1 cellular context compared by ENCODE assay signal in genomic region chr20:63434599-63435378, GRCh38.
A peak's percentile ranks its signal among the peaks of the same experiment; 100 is the strongest.
TF ChIP-seq lines count a peak whose summit lies in the region.

No MANE protein-coding gene starts in this region.

TF ChIP-seq in K562, 482 proteins besides CTCF, POLR2A, EP300 and RAD21 (continued from another document):
- TF ChIP-seq IRF9 (tag; IDR thresholded peaks at IDR 0.05): no peak
- TF ChIP-seq HMGN3 (IDR thresholded peaks at IDR 0.05; ENCODE audit: borderline replicate concordance, extremely low read depth, insufficient read length, low read depth, low read length): no peak
- TF ChIP-seq RB1 (IDR thresholded peaks at IDR 0.05; ENCODE audit: low read depth): peak; percentile 49; the same call in 1 of the 2 replicates
- no peak for TF ChIP-seq HOMEZ (CRISPR knock-in tag; IDR thresholded peaks at IDR 0.05)
- 0 out of 2 replicates have a peak, but pooled peaks have one; percentile 59 for TF ChIP-seq CBFB (CRISPR knock-in tag; IDR thresholded peaks at IDR 0.05)
- no peak for TF ChIP-seq KHSRP (IDR thresholded peaks at IDR 0.05)
- TF ChIP-seq SMAD4 (CRISPR knock-in tag; conservative IDR thresholded peaks at IDR 0.05): peak; percentile 34; the same call in 1 of the 2 replicates
- TF ChIP-seq MECOM (CRISPR knock-in tag; IDR thresholded peaks at IDR 0.05): no peak
- no peak for TF ChIP-seq ATF1 (CRISPR knock-in tag; IDR thresholded peaks at IDR 0.05)
- 0 out of 2 replicates have a peak, but pooled peaks have one; percentile 32 for TF ChIP-seq ATF1 (tag; IDR thresholded peaks at IDR 0.05)
- no peak for TF ChIP-seq CC2D1A (IDR thresholded peaks at IDR 0.05)
- TF ChIP-seq SNRNP70 (optimal IDR thresholded peaks at IDR 0.05; ENCODE audit: low read depth, low read length): no peak
- TF ChIP-seq RAD51 (IDR thresholded peaks at IDR 0.05; ENCODE audit: borderline replicate concordance, low read depth): peak; percentile 98
- TF ChIP-seq CCAR2 (IDR thresholded peaks at IDR 0.05; ENCODE audit: low read depth, low read length): no peak
- no peak for TF ChIP-seq U2AF1 (optimal IDR thresholded peaks at IDR 0.05; ENCODE audit: low read depth, low read length)
- peak in 1 of 2 experiments; percentile 62; a peak in 1 of 4 replicates for TF ChIP-seq KDM1A (IDR thresholded peaks at IDR 0.05)
- 0 out of 2 replicates have a peak, but pooled peaks have one; percentile 22 for TF ChIP-seq DIDO1 (tag; IDR thresholded peaks at IDR 0.05; ENCODE audit: low read depth)
- no peak for TF ChIP-seq TSHZ1 (CRISPR knock-in tag; IDR thresholded peaks at IDR 0.05)
- 0 out of 2 replicates have a peak, but pooled peaks have one; percentile 38 for TF ChIP-seq ZHX1 (conservative IDR thresholded peaks at IDR 0.05; ENCODE audit: low read length)
- no peak for TF ChIP-seq CREB1 (IDR thresholded peaks at IDR 0.05)
- TF ChIP-seq CREB1 (CRISPR knock-in tag; IDR thresholded peaks at IDR 0.05): peak; percentile 54; the same call in 1 of the 2 replicates
- no peak for TF ChIP-seq ZC3H11A (IDR thresholded peaks at IDR 0.05; ENCODE audit: low read depth, low read length)
- no peak for TF ChIP-seq MEF2D (tag; conservative IDR thresholded peaks at IDR 0.05; ENCODE audit: low read depth)
- no peak for TF ChIP-seq ARID3A (IDR thresholded peaks at IDR 0.05; ENCODE audit: borderline replicate concordance, low read depth, low read length)
- no peak for TF ChIP-seq GATAD2B (IDR thresholded peaks at IDR 0.05; ENCODE audit: borderline replicate concordance)
- TF ChIP-seq SFPQ (IDR thresholded peaks at IDR 0.05; ENCODE audit: low read depth, low read length): no peak
- TF ChIP-seq ATF3 (IDR thresholded peaks at IDR 0.05): no peak
- no peak for TF ChIP-seq ATF3 (CRISPR knock-in tag; conservative IDR thresholded peaks at IDR 0.05)
- no peak for TF ChIP-seq RNF219 (CRISPR knock-in tag; IDR thresholded peaks at IDR 0.05)
- no peak for TF ChIP-seq ZNF79 (CRISPR knock-in tag; IDR thresholded peaks at IDR 0.05; ENCODE audit: low read depth)
- no peak for TF ChIP-seq PPARD (CRISPR knock-in tag; IDR thresholded peaks at IDR 0.05)
- no peak for TF ChIP-seq DEAF1 (CRISPR knock-in tag; IDR thresholded peaks at IDR 0.05)
- no peak for TF ChIP-seq ZFP1 (CRISPR knock-in tag; IDR thresholded peaks at IDR 0.05)
- TF ChIP-seq BCL6 (CRISPR knock-in tag; IDR thresholded peaks at IDR 0.05): no peak
- no peak for TF ChIP-seq KAT7 (CRISPR knock-in tag; IDR thresholded peaks at IDR 0.05; ENCODE audit: borderline replicate concordance)
